In the genomic region with DNA sequence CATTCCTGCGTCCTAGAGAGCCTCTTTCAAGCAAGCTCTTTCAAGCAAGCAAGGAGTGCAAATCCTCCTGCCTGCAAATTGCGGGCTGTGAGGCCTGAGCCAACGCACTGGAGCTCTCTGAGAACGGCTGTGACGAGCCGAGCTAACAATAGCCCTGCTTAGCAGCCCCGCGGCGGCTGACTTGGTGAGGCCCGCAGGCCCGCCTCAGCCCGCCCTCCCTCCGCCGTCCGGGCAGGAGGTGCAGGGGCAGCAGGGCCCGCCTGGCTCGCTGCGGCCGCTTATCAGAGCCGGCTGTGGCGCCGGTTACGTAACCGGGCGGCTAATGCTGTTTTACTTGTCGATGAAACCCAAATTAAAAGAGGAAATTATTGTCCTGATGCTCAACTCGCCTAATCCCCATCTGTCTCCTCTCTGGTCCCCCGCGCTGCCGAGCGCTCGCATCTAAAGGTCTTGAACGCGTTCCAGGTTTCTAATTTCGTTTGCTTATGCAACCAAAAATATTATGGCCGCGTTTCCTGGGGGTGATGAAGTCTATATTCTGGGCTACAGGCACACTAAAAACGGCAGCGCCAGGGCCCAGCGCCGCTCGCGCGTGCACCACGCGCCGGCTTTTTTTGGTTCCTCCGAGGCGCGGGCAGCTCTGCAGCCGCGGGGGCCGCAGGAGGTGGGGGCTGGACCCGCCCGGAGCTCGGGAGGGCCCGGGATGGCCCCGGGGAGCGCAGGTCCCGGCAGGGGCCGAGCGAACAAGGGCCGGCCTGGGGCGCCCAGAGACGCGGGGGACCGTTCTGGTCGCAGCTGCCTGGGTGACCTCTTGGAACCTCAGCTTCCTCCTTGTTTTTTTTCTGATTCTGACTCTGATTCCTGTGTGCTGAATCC, we compare ENCODE assay signal across 1 cellular context.
TF ChIP-seq lines count a peak whose summit lies in the region.

No MANE protein-coding gene starts in this region.

TF ChIP-seq in HepG2, 621 proteins besides CTCF, POLR2A, EP300 and RAD21 (continued from another document and continues in another):
- TF ChIP-seq, protein P1, sequence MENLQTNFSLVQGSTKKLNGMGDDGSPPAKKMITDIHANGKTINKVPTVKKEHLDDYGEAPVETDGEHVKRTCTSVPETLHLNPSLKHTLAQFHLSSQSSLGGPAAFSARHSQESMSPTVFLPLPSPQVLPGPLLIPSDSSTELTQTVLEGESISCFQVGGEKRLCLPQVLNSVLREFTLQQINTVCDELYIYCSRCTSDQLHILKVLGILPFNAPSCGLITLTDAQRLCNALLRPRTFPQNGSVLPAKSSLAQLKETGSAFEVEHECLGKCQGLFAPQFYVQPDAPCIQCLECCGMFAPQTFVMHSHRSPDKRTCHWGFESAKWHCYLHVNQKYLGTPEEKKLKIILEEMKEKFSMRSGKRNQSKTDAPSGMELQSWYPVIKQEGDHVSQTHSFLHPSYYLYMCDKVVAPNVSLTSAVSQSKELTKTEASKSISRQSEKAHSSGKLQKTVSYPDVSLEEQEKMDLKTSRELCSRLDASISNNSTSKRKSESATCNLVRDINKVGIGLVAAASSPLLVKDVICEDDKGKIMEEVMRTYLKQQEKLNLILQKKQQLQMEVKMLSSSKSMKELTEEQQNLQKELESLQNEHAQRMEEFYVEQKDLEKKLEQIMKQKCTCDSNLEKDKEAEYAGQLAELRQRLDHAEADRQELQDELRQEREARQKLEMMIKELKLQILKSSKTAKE (CRISPR knock-in tag; IDR thresholded peaks at IDR 0.05; ENCODE audit: borderline replicate concordance): peak; percentile 42; the same call in 1 of the 2 replicates
- TF ChIP-seq MED1 (CRISPR knock-in tag; IDR thresholded peaks at IDR 0.05) (peak; percentile 88), HMG20B (CRISPR knock-in tag; conservative IDR thresholded peaks at IDR 0.05) (peak; percentile 7; the same call in 1 of the 2 replicates), PHF8 (CRISPR knock-in tag; IDR thresholded peaks at IDR 0.05) (peak; percentile 75), KAT8 (CRISPR knock-in tag; IDR thresholded peaks at IDR 0.05) (peak; percentile 50; the same call in 1 of the 2 replicates), SUZ12 (IDR thresholded peaks at IDR 0.05; ENCODE audit: low read depth, low read length) (no peak), CBX2 (IDR thresholded peaks at IDR 0.05; ENCODE audit: low read depth, low read length) (peak; percentile 63; the same call in 1 of the 2 replicates), CBX2 (CRISPR knock-in tag; IDR thresholded peaks at IDR 0.05; ENCODE audit: low read depth) (no peak), SALL2 (CRISPR knock-in tag; IDR thresholded peaks at IDR 0.05) (no peak), PHB2 (IDR thresholded peaks at IDR 0.05; ENCODE audit: partially characterized antibody) (no peak), REPIN1 (CRISPR knock-in tag; IDR thresholded peaks at IDR 0.05; ENCODE audit: borderline replicate concordance, low read depth) (peak; percentile 45), SIN3A (IDR thresholded peaks at IDR 0.05; ENCODE audit: borderline replicate concordance, low read depth, low read length) (peak; percentile 23; the same call in 1 of the 2 replicates), ELF4 (CRISPR knock-in tag; IDR thresholded peaks at IDR 0.05; ENCODE audit: borderline replicate concordance) (no peak), SAP130 (CRISPR knock-in tag; IDR thresholded peaks at IDR 0.05; ENCODE audit: low read depth) (peak; percentile 83), HOXD1 (CRISPR knock-in tag; IDR thresholded peaks at IDR 0.05) (peak; percentile 30), ZKSCAN5 (CRISPR knock-in tag; IDR thresholded peaks at IDR 0.05) (no peak), SRSF4 (IDR thresholded peaks at IDR 0.05; ENCODE audit: low read depth, low read length, poor library complexity, severe bottlenecking) (no peak), FLYWCH1 (CRISPR knock-in tag; IDR thresholded peaks at IDR 0.05) (no peak), FOXP1 (IDR thresholded peaks at IDR 0.05) (no peak), FOXP1 (CRISPR knock-in tag; IDR thresholded peaks at IDR 0.05) (no peak), ZNF337 (CRISPR knock-in tag; IDR thresholded peaks at IDR 0.05; ENCODE audit: borderline replicate concordance, low read depth) (no peak), CBX5 (CRISPR knock-in tag; IDR thresholded peaks at IDR 0.05; ENCODE audit: borderline replicate concordance) (peak; percentile 80; the same call in 1 of the 2 replicates), ZNF235 (CRISPR knock-in tag; IDR thresholded peaks at IDR 0.05; ENCODE audit: borderline replicate concordance) (peak; percentile 89), U2AF2 (IDR thresholded peaks at IDR 0.05; ENCODE audit: low read depth, low read length) (no peak), CCAR2 (optimal IDR thresholded peaks at IDR 0.05; ENCODE audit: low read depth, low read length) (peak; percentile 78), MBNL3 (CRISPR knock-in tag; conservative IDR thresholded peaks at IDR 0.05) (no peak), KDM3A (CRISPR knock-in tag; IDR thresholded peaks at IDR 0.05; ENCODE audit: low read depth) (peak; percentile 81), HNF4A (CRISPR knock-in tag; IDR thresholded peaks at IDR 0.05) (peak; percentile 56), SMYD3 (CRISPR knock-in tag; IDR thresholded peaks at IDR 0.05) (0 out of 2 replicates have a peak, but pooled peaks have one; percentile 1)
- TF ChIP-seq, protein P2, sequence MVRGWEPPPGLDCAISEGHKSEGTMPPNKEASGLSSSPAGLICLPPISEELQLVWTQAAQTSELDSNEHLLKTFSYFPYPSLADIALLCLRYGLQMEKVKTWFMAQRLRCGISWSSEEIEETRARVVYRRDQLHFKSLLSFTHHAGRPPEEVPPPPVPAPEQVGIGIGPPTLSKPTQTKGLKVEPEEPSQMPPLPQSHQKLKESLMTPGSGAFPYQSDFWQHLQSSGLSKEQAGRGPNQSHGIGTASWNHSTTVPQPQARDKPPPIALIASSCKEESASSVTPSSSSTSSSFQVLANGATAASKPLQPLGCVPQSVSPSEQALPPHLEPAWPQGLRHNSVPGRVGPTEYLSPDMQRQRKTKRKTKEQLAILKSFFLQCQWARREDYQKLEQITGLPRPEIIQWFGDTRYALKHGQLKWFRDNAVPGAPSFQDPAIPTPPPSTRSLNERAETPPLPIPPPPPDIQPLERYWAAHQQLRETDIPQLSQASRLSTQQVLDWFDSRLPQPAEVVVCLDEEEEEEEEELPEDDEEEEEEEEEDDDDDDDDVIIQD (CRISPR knock-in tag; IDR thresholded peaks at IDR 0.05; ENCODE audit: low read depth): 0 out of 2 replicates have a peak, but pooled peaks have one; percentile 29
- TF ChIP-seq, protein P3, sequence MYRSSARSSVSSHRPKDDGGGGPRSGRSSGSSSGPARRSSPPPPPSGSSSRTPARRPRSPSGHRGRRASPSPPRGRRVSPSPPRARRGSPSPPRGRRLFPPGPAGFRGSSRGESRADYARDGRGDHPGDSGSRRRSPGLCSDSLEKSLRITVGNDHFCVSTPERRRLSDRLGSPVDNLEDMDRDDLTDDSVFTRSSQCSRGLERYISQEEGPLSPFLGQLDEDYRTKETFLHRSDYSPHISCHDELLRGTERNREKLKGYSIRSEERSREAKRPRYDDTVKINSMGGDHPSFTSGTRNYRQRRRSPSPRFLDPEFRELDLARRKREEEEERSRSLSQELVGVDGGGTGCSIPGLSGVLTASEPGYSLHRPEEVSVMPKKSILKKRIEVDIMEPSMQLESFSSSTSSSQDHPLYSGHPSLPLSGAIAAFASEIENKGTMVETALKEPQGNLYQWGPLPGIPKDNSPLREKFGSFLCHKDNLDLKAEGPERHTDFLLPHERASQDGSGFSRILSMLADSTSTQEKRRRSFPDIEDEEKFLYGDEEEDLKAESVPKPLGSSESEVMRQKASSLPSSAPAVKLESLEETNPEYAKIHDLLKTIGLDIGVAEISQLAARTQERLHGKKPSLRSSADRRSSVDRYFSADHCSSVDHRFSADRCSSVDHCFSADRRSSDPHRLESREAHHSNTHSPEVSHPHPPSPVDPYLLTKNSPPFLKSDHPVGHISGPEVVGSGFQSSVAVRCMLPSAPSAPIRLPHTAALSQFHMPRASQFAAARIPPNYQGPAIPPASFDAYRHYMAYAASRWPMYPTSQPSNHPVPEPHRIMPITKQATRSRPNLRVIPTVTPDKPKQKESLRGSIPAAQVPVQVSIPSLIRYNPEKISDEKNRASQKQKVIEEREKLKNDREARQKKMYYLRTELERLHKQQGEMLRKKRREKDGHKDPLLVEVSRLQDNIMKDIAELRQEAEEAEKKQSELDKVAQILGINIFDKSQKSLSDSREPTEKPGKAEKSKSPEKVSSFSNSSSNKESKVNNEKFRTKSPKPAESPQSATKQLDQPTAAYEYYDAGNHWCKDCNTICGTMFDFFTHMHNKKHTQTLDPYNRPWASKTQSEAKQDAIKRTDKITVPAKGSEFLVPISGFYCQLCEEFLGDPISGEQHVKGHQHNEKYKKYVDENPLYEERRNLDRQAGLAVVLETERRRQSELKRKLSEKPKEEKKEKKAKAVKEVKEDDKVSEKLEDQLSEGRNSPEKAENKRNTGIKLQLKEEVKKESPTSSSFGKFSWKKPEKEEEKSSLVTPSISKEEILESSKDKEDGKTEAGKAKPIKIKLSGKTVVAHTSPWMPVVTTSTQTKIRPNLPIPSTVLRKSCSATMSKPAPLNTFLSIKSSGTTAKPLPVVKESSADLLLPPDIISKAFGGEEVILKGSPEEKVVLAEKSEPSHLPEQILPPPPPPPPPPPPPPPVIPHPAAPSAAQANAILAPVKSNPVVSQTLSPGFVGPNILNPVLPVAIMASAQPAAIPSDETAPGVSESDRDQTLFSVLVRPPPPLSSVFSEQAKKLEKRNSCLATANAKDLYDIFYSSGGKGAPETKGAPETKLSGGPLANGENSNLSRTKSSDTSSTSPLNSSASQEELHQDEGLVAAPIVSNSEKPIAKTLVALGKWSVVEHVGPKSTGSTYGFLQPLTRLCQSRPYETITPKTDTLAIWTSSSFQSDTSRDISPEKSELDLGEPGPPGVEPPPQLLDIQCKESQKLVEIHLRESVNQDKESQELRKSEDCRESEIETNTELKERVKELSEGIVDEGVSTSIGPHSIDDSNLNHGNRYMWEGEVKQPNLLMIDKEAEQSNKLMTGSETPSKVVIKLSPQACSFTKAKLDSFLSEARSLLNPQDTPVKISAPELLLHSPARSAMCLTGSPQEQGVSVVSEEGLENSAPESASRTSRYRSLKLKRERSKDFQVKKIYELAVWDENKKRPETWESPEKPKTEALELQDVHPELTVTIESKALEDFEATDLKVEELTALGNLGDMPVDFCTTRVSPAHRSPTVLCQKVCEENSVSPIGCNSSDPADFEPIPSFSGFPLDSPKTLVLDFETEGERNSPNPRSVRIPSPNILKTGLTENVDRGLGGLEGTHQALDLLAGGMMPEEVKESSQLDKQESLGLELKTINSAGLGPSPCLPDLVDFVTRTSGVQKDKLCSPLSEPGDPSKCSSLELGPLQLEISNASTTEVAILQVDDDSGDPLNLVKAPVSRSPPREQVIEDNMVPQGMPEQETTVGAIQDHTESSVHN (CRISPR knock-in tag; IDR thresholded peaks at IDR 0.05): no peak
- TF ChIP-seq, protein P4, sequence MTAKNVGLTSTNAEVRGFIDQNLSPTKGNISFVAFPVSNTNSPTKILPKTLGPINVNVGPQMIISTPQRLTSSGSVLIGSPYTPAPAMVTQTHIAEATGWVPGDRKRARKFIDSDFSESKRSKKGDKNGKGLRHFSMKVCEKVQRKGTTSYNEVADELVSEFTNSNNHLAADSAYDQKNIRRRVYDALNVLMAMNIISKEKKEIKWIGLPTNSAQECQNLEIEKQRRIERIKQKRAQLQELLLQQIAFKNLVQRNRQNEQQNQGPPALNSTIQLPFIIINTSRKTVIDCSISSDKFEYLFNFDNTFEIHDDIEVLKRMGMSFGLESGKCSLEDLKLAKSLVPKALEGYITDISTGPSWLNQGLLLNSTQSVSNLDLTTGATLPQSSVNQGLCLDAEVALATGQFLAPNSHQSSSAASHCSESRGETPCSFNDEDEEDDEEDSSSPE (CRISPR knock-in tag; IDR thresholded peaks at IDR 0.05): peak; percentile 57
- TF ChIP-seq, protein P5, sequence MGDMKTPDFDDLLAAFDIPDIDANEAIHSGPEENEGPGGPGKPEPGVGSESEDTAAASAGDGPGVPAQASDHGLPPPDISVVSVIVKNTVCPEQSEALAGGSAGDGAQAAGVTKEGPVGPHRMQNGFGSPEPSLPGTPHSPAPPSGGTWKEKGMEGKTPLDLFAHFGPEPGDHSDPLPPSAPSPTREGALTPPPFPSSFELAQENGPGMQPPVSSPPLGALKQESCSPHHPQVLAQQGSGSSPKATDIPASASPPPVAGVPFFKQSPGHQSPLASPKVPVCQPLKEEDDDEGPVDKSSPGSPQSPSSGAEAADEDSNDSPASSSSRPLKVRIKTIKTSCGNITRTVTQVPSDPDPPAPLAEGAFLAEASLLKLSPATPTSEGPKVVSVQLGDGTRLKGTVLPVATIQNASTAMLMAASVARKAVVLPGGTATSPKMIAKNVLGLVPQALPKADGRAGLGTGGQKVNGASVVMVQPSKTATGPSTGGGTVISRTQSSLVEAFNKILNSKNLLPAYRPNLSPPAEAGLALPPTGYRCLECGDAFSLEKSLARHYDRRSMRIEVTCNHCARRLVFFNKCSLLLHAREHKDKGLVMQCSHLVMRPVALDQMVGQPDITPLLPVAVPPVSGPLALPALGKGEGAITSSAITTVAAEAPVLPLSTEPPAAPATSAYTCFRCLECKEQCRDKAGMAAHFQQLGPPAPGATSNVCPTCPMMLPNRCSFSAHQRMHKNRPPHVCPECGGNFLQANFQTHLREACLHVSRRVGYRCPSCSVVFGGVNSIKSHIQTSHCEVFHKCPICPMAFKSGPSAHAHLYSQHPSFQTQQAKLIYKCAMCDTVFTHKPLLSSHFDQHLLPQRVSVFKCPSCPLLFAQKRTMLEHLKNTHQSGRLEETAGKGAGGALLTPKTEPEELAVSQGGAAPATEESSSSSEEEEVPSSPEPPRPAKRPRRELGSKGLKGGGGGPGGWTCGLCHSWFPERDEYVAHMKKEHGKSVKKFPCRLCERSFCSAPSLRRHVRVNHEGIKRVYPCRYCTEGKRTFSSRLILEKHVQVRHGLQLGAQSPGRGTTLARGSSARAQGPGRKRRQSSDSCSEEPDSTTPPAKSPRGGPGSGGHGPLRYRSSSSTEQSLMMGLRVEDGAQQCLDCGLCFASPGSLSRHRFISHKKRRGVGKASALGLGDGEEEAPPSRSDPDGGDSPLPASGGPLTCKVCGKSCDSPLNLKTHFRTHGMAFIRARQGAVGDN (CRISPR knock-in tag; IDR thresholded peaks at IDR 0.05): peak; percentile 97
- TF ChIP-seq, protein P6, sequence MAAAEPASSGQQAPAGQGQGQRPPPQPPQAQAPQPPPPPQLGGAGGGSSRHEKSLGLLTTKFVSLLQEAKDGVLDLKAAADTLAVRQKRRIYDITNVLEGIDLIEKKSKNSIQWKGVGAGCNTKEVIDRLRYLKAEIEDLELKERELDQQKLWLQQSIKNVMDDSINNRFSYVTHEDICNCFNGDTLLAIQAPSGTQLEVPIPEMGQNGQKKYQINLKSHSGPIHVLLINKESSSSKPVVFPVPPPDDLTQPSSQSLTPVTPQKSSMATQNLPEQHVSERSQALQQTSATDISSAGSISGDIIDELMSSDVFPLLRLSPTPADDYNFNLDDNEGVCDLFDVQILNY (CRISPR knock-in tag; conservative IDR thresholded peaks at IDR 0.05): no peak; the same call in 1 of the 2 replicates
- TF ChIP-seq, protein P7, sequence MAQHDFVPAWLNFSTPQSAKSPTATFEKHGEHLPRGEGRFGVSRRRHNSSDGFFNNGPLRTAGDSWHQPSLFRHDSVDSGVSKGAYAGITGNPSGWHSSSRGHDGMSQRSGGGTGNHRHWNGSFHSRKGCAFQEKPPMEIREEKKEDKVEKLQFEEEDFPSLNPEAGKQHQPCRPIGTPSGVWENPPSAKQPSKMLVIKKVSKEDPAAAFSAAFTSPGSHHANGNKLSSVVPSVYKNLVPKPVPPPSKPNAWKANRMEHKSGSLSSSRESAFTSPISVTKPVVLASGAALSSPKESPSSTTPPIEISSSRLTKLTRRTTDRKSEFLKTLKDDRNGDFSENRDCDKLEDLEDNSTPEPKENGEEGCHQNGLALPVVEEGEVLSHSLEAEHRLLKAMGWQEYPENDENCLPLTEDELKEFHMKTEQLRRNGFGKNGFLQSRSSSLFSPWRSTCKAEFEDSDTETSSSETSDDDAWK (CRISPR knock-in tag; IDR thresholded peaks at IDR 0.05): no peak
- TF ChIP-seq, protein P8, sequence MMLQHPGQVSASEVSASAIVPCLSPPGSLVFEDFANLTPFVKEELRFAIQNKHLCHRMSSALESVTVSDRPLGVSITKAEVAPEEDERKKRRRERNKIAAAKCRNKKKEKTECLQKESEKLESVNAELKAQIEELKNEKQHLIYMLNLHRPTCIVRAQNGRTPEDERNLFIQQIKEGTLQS (CRISPR knock-in tag; IDR thresholded peaks at IDR 0.05): no peak
